12 cellular contexts compared by ENCODE assay signal in the genomic region with DNA sequence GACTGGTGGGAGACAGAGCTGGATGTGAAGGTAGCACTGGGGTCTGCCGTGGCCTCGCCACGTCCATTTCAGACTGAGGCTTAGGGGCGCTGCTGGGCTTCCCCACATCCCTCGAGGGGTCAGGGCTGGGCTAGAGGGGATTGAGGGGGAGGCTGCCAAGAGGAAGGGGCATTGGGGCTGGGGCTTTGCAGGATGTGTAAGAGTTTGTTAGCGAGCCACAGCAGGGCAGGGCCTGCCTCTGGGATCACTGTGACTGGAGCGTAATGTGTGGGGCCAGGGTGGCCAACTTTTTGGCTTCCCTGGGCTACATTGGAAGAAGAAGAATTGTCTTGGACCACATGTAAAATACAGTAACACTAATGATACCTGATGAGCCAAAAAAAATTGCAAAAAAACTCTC. TPM values are rescaled to one million over a fixed set of nuclear protein-coding genes. Genes with fewer than 3 reads are reported as not detected.
DNase-seq lines count a peak whose midpoint lies in the region; ATAC-seq, FAIRE-seq and TF ChIP-seq lines count a peak whose summit lies in the region.
"Had no signal": no experiment of that assay in that cellular context is flagged by ENCODE, and none has a peak within 500 bp of the region (broad histone marks: within the 10 kb centered on the region; RNA-seq: fewer than 3 reads in every experiment).

No MANE protein-coding gene starts in this region.

- peak overlapping the region; percentile 30 for H3K9ac ChIP-seq in endocrine pancreas (ENCODE audit: control insufficient read depth, insufficient read depth, low read length)

- TF ChIP-seq POLR2A in suprapubic skin (IDR thresholded peaks at IDR 0.05) (no peak), GM18505 (IDR thresholded peaks at IDR 0.05; ENCODE audit: borderline replicate concordance, extremely low read depth, insufficient read depth, insufficient read length) (no peak)

- no TSS peak for BruUV-seq in Calu3 (replicated peaks; lab: Mats Ljungman, UMichigan)

- H3K36me3 Mint-ChIP-seq in Calu3 (ENCODE audit: insufficient read depth, unreplicated experiment) = peaks cover 7% of the 10 kb centered on the region
- H3K36me3 Mint-ChIP-seq in progenitor cell of endocrine pancreas (ENCODE audit: insufficient read depth) = peaks cover 37% of the 10 kb centered on the region

- intact Hi-C loops in Calu3 (cut with micrococcal nuclease; ENCODE audit: unreplicated experiment) = no loop called here

- H3K27ac ChIP-seq in RWPE2 (ENCODE audit: poor library complexity, severe bottlenecking) = peak overlapping the region; percentile 56
- H3K27ac ChIP-seq in suprapubic skin = no peak overlapping the region

- H3K4me1 Mint-ChIP-seq in Calu3 (ENCODE audit: low read depth, unreplicated experiment) (peaks cover 23% of the 10 kb centered on the region), progenitor cell of endocrine pancreas (ENCODE audit: low read depth) (peaks cover 11% of the 10 kb centered on the region)

- peak overlapping the region; percentile 21 for H3K27ac Mint-ChIP-seq in Calu3 (ENCODE audit: unreplicated experiment)
- H3K27ac Mint-ChIP-seq in progenitor cell of endocrine pancreas = peak overlapping the region; percentile 95

- no peak for FAIRE-seq in RCC 7860 (lab: Jason Lieb, UNC)
- FAIRE-seq: TTC549 had no signal

- H3K4me3 Mint-ChIP-seq in Calu3 (ENCODE audit: low read depth, unreplicated experiment) = no peak overlapping the region
- no peak overlapping the region for H3K4me3 Mint-ChIP-seq in progenitor cell of endocrine pancreas (ENCODE audit: low read depth)

- TF ChIP-seq EP300 in suprapubic skin (IDR thresholded peaks at IDR 0.05) = no peak

- WGBS in suprapubic skin = 96% methylated on average over 7 of the region's 7 CpGs

- H3K9me3 Mint-ChIP-seq in Calu3 (ENCODE audit: low read depth, unreplicated experiment) (no peaks in the 10 kb centered on the region), progenitor cell of endocrine pancreas (ENCODE audit: low read depth) (no peaks in the 10 kb centered on the region)

- no peak for DNase-seq in Calu3
- no peak for DNase-seq in RWPE2 (ENCODE audit: low spot score)
- DNase-seq in progenitor cell of endocrine pancreas (ENCODE audit: low spot score, unreplicated experiment) = no peak
- no peak for DNase-seq in RCC 7860 (ENCODE audit: low spot score)
- DNase-seq in suprapubic skin (ENCODE audit: low spot score in 2 of 2) = no peak
- DNase-seq in NCI-H510A treated with DMSO at 0.1 percent for 48 hours (lab: John Stamatoyannopoulos, UW) = no peak
- DNase-seq: HCEC 1CT had no signal

- no peaks in the 10 kb centered on the region for H3K27me3 ChIP-seq in RWPE2 (ENCODE audit: insufficient read depth, poor library complexity, severe bottlenecking)
- no peaks in the 10 kb centered on the region for H3K27me3 ChIP-seq in endocrine pancreas (ENCODE audit: control insufficient read depth, insufficient read depth, low read length)
- no peaks in the 10 kb centered on the region for H3K27me3 ChIP-seq in suprapubic skin

- H3K4me1 ChIP-seq in RWPE2 (ENCODE audit: insufficient read depth, poor library complexity, severe bottlenecking) (no peaks in the 10 kb centered on the region), endocrine pancreas (ENCODE audit: control insufficient read depth, insufficient read depth, low read length) (no peaks in the 10 kb centered on the region), suprapubic skin (peaks cover 49% of the 10 kb centered on the region)

- H3K27me3 Mint-ChIP-seq in Calu3 (ENCODE audit: unreplicated experiment) (peaks cover 25% of the 10 kb centered on the region), progenitor cell of endocrine pancreas (no peaks in the 10 kb centered on the region)

- H3K9me3 ChIP-seq in RWPE2 (ENCODE audit: severe bottlenecking) (no peaks in the 10 kb centered on the region), endocrine pancreas (ENCODE audit: control insufficient read depth, low read length) (no peaks in the 10 kb centered on the region), suprapubic skin (no peaks in the 10 kb centered on the region)

- H3K36me3 ChIP-seq in RWPE2 (ENCODE audit: low read depth) (no peaks in the 10 kb centered on the region), endocrine pancreas (ENCODE audit: control insufficient read depth, insufficient read depth, low read length) (no peaks in the 10 kb centered on the region), suprapubic skin (no peaks in the 10 kb centered on the region)

- H3K4me3 ChIP-seq in RWPE2 (ENCODE audit: severe bottlenecking) (no peak overlapping the region), endocrine pancreas (ENCODE audit: control insufficient read depth, insufficient read depth, low read length) (no peak overlapping the region), suprapubic skin (no peak overlapping the region)
- H3K4me3 ChIP-seq: lung had no signal

- no peak for TF ChIP-seq CTCF in Calu3 (IDR thresholded peaks at IDR 0.05; ENCODE audit: unreplicated experiment)
- no peak for TF ChIP-seq CTCF in RWPE2 (IDR thresholded peaks at IDR 0.05; ENCODE audit: poor library complexity, severe bottlenecking)
- no peak for TF ChIP-seq CTCF in progenitor cell of endocrine pancreas (IDR thresholded peaks at IDR 0.05; ENCODE audit: unreplicated experiment)
- no peak for TF ChIP-seq CTCF in suprapubic skin (IDR thresholded peaks at IDR 0.05)

- ATAC-seq in RWPE2 (ENCODE audit: low read depth) = no peak
- ATAC-seq in GM18505 (IDR thresholded peaks at IDR 0.05; ENCODE audit: unreplicated experiment) = no peak

- CTCF ChIA-PET in Calu3 (lab: Charles Lee) = interaction anchor here (0.7 kb wide), 1 partner anchor 16 kb away, joined by 3 read pairs; no protein-coding TSS in a partner anchor

RNA-seq across cellular contexts. Expression of gene ARID3A, which starts 14.1 kb away (rescaled TPM):
- total RNA-seq in Calu3 (2022) = 0.85 and 1.6 TPM in 2 replicates
- 149 and 154 TPM in 2 replicates for total RNA-seq in progenitor cell of endocrine pancreas
- total RNA-seq in suprapubic skin = 1 to 10 TPM; 4.7 to 7.5 (median 6.1) TPM

RNA-seq across cellular contexts. Expression of gene KISS1R, which starts 22.8 kb away (rescaled TPM):
- total RNA-seq in Calu3 (2022) (not detected in 2 replicates), progenitor cell of endocrine pancreas (5.8 and 6.1 TPM in 2 replicates), suprapubic skin (under 1 TPM in 1 of 4 donors, not detected in 3; 0.29 TPM)
- total RNA-seq: aorta had no signal

RNA-seq across cellular contexts. Expression of gene R3HDM4, which starts 26.9 kb away (rescaled TPM):
- total RNA-seq in Calu3 (2022) = 54.0 and 55.5 TPM in 2 replicates
- 61.4 and 63.1 TPM in 2 replicates for total RNA-seq in progenitor cell of endocrine pancreas
- 10 to 100 TPM; 41.3 to 58.3 (median 51.2) TPM for total RNA-seq in suprapubic skin

RNA-seq across cellular contexts. Expression of gene WDR18, which starts 44.2 kb away (rescaled TPM):
- total RNA-seq in Calu3 (2022) = 43.3 TPM in 2 replicates
- 71.8 and 72.3 TPM in 2 replicates for total RNA-seq in progenitor cell of endocrine pancreas
- total RNA-seq in suprapubic skin = 10 to 100 TPM; 25.0 to 52.6 (median 42.2) TPM

RNA-seq across cellular contexts. Expression of gene RNU6-9, which starts 46.6 kb away (rescaled TPM):
- total RNA-seq in Calu3 (2022) (not detected in 2 replicates), progenitor cell of endocrine pancreas (not detected in 2 replicates), suprapubic skin (not detected)
- total RNA-seq: aorta, lung had no signal

Comparison
In these comparisons a context has a peak if more than half of its experiments do, and no peak if none do; other contexts are left out.
1. RNA of gene ARID3A, which starts 14.1 kb away (total RNA-seq): 149 to 154 TPM in progenitor cell of endocrine pancreas; 4.7 to 7.5 TPM in suprapubic skin and 0.85 to 1.6 TPM in Calu3; every median in the first group is over 10 times any median in the second.